In the genomic region with DNA sequence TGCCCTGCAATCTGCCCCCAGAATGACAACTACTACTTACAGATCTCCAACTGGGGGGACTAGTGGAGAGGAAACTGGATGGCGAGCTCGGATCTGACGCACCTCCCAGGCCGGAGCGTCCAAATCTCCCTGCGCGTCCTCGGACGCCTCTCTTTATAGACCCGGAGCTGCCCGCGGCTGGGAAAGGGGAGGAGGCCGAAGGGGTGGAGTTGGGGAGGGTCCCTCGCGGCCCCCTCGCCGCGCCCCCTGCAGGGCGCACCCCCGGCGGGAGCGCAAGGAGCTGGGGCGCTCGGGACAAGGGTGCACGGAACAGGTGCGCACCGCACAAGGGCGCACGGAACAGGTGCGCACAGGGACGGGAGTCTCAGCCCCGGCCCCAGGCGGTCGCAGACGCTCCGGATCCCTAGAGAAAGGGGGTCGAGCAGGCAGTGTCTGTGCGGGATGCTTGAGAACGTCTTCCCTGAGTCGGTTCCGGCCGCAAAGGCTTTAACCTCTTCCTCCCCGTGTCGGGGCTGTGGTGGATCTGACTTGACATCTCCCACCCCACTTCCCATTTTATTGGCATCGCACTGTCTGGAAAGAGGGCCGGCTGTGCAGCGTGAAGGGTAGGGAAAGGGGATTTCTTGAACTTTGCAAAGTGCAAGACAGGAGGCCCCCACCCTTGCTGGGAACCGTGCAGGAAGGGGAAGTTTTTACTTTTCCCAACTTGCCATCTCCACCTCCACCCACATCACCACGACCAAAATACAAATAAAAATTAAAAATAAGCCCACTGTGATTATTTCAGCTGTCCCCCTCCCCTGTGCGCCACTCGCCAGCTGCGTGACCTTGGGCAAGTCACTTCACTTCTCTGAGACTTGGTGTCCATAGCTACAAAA, we compare ENCODE assay signal across 8 cellular contexts. TPM values are rescaled to one million over a fixed set of nuclear protein-coding genes. Genes with fewer than 3 reads are reported as not detected.
DNase-seq lines count a peak whose midpoint lies in the region; ATAC-seq, FAIRE-seq and TF ChIP-seq lines count a peak whose summit lies in the region.

A gene (minus strand): TSS at position 128 of the 878 bp plus-strand sequence. CDS start 18,776 bp downstream, outside the sequence.

- TF ChIP-seq POLR2A in endothelial cell of umbilical vein (IDR thresholded peaks at IDR 0.05; ENCODE audit: low read depth, low read length) = no peak

- intact Hi-C loops in endothelial cell of umbilical vein (cut with micrococcal nuclease) = no loop called here

- H3K27me3 Mint-ChIP-seq in nephron (ENCODE audit: low read depth) = peaks cover 67% of the 10 kb centered on the region

- peak within 1 kb of the TSS in 1 of 3 experiments; percentile 60 for H3K27ac Mint-ChIP-seq in nephron

- H3K4me3 Mint-ChIP-seq in nephron = peak within 1 kb of the TSS; percentile 76 to 85 (median 79)

- FAIRE-seq in endothelial cell of umbilical vein (lab: Jason Lieb, UNC) = no peak

- peaks cover 19% of the 10 kb centered on the region for H3K4me1 Mint-ChIP-seq in nephron

- H3K36me3 Mint-ChIP-seq in nephron (ENCODE audit: low read depth) = no peaks in the 10 kb centered on the region

- H3K9me3 ChIP-seq in endothelial cell of umbilical vein (replicated peaks; ENCODE audit: control insufficient read depth, insufficient read depth, low read length) = no peaks in the 10 kb centered on the region

- no peaks in the 10 kb centered on the region for H4K20me1 ChIP-seq in endothelial cell of umbilical vein (replicated peaks; ENCODE audit: control insufficient read depth, extremely low read depth, insufficient read depth, low read length)

- H2AFZ ChIP-seq in endothelial cell of umbilical vein (ENCODE audit: low read depth, low read length) = peak within 1 kb of the TSS; percentile 94

- TF ChIP-seq CTCF in endothelial cell of umbilical vein (IDR thresholded peaks at IDR 0.05; ENCODE audit: extremely low read depth in 1 of 2, insufficient read depth in 1 of 2, low read depth in 1 of 2, low read length in 2 of 2) = no peak
- TF ChIP-seq CTCF in nephron (IDR thresholded peaks at IDR 0.05; ENCODE audit: unreplicated experiment in 3 of 3) = no peak

- H3K9ac ChIP-seq in endothelial cell of umbilical vein (replicated peaks; ENCODE audit: extremely low read depth, insufficient read depth, low read length) = no peak within 1 kb of the TSS

- POLR2A ChIA-PET in endothelial cell of umbilical vein (lab: Charles Lee) = no interaction called here

- peaks cover 36 to 41% of the 10 kb centered on the region in 2 experiments for H3K27me3 ChIP-seq in endothelial cell of umbilical vein (ENCODE audit: control insufficient read depth in 2 of 2, insufficient read depth in 2 of 2, low read length in 2 of 2)

- peak; percentile 25 for DNase-seq in AG20443 (ENCODE audit: low spot score)
- peak; percentile 40 for DNase-seq in NCI-H69 (lab: John Stamatoyannopoulos, UW)
- DNase-seq in endothelial cell of umbilical vein (ENCODE audit: low read depth, low spot score) = no peak
- DNase-seq in SHP77 treated with DMSO at 0.1 percent for 48 hours (lab: John Stamatoyannopoulos, UW) = no peak
- no peak for DNase-seq in NCI-H1436 (lab: John Stamatoyannopoulos, UW)

- CTCF ChIA-PET in endothelial cell of umbilical vein (lab: Charles Lee) = no interaction called here

- dilution Hi-C loops in endothelial cell of umbilical vein (cut with MboI; ENCODE audit: extremely low pct_ligation_motif_present, low sequenced_read_pairs) = no loop called here

- H3K4me2 ChIP-seq in endothelial cell of umbilical vein (ENCODE audit: insufficient read depth, low read length) = peak within 1 kb of the TSS; percentile 53

- peak within 1 kb of the TSS; percentile 4 to 44 (median 38) for H3K4me3 ChIP-seq in endothelial cell of umbilical vein (replicated peaks in 1 of 3; ENCODE audit: insufficient read depth in 1 of 3, low read depth in 1 of 3, low read length in 3 of 3)

- H3K9me1 ChIP-seq in endothelial cell of umbilical vein (replicated peaks; ENCODE audit: control insufficient read depth, extremely low read depth, insufficient read depth, low read length) = no peaks in the 10 kb centered on the region

- BruUV-seq in endothelial cell of umbilical vein (replicated peaks; lab: Mats Ljungman, UMichigan) = no TSS peak

- no peaks in the 10 kb centered on the region for H3K36me3 ChIP-seq in endothelial cell of umbilical vein (ENCODE audit: control insufficient read depth in 2 of 2, extremely low read depth in 1 of 2, insufficient read depth in 2 of 2, low read length in 2 of 2)

- peaks cover 11% of the 10 kb centered on the region for H3K4me1 ChIP-seq in endothelial cell of umbilical vein (ENCODE audit: control insufficient read depth, extremely low read depth, insufficient read depth, low read length)

- ATAC-seq in GM21528 (IDR thresholded peaks at IDR 0.05; ENCODE audit: low FRiP score, unreplicated experiment) = no peak
- ATAC-seq in HG03342 (IDR thresholded peaks at IDR 0.05; ENCODE audit: unreplicated experiment) = no peak

- H3K27ac ChIP-seq in endothelial cell of umbilical vein (ENCODE audit: insufficient read depth, low read depth, low read length) = no peak within 1 kb of the TSS

- no peaks in the 10 kb centered on the region for H3K9me3 Mint-ChIP-seq in nephron

- no peaks in the 10 kb centered on the region for H3K79me2 ChIP-seq in endothelial cell of umbilical vein (ENCODE audit: control insufficient read depth, insufficient read depth, low read length)

TF ChIP-seq in endothelial cell of umbilical vein, 7 proteins besides CTCF, POLR2A, EP300 and RAD21:
- TF ChIP-seq POLR2AphosphoS5 (IDR thresholded peaks at IDR 0.05; ENCODE audit: insufficient read depth, low read depth, low read length) (no peak), EZH2 (IDR thresholded peaks at IDR 0.05; ENCODE audit: borderline replicate concordance, low read depth, low read length, severe bottlenecking) (peak; percentile 59)

RNA-seq across cellular contexts. Expression of the gene that starts here (rescaled TPM):
- total RNA-seq in endothelial cell of umbilical vein = not detected in 2 replicates
- not detected in 2 replicates for polyA plus RNA-seq in endothelial cell of umbilical vein
- not detected in 2 replicates for polyA plus RNA-seq in endothelial cell of umbilical vein (2011; cell fraction: cytosol; rRNA removed)
- 0.03 TPM in 1 of 2 replicates, not detected in the other for polyA plus RNA-seq in endothelial cell of umbilical vein (2011; cell fraction: nucleus; rRNA removed)
- 0.08 and 0.12 TPM in 2 replicates for polyA plus RNA-seq in endothelial cell of umbilical vein (2012)
- polyA minus RNA-seq in endothelial cell of umbilical vein = 0.15 TPM in 1 of 2 replicates, not detected in the other
- polyA minus RNA-seq in endothelial cell of umbilical vein (2011; cell fraction: cytosol; rRNA and poly(A)+ RNA removed) = not detected
- polyA minus RNA-seq in endothelial cell of umbilical vein (2011; cell fraction: nucleus; rRNA and poly(A)+ RNA removed) = not detected in 2 replicates

Comparison
In these comparisons a context has a peak if more than half of its experiments do, and no peak if none do; other contexts are left out.
1. DNase-seq: peak in AG20443 (single experiment) and NCI-H69 (single experiment); none in endothelial cell of umbilical vein (single experiment), SHP77 treated with DMSO at 0.1 percent for 48 hours (single experiment) and NCI-H1436 (single experiment).